In the genomic region with DNA sequence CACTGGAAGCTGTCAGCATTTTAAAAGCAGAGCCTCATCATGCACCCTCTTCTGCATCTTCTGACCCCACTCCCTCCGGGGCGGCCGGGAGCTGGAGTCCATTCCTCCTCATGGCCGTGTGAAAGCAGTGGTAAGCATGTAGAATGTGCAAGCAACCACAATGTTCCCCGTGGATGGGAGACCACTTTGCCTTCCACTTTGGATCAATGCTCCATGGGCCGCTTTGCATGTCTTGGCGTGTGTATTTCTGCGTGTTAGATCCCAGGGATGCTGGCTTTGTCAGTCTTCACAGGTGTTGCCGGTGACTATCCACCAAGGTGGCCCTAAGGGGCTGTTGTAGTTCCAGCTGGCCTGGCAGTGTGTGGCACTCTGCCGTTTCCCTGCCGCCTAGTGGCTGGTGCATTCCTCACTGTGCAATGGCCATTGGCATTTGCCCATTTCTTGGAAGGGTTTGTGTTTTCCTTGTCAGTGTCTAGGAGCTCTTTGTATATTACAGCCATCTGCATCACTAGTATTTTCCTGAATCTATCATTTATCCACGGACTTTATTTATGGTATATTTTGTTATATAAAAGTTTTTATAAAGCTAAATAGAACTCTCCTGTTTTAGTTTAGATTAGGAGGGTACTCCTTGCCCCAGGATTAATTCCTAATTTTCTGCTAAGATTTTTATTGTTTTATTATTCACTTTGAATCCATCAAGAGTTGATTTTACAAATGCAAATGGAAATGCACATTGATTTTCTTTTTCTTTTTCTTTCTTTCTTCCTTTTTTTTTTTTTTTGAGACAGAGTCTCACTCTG, we compare ENCODE assay signal across 8 cellular contexts. TPM values are rescaled to one million over a fixed set of nuclear protein-coding genes. Genes with fewer than 3 reads are reported as not detected.
A peak's percentile ranks its signal among the peaks of the same experiment; 100 is the strongest.
DNase-seq lines count a peak whose midpoint lies in the region; ATAC-seq and TF ChIP-seq lines count a peak whose summit lies in the region.
"Had no signal": no experiment of that assay in that cellular context is flagged by ENCODE, and none has a peak within 500 bp of the region (broad histone marks: within the 10 kb centered on the region; RNA-seq: fewer than 3 reads in every experiment).

No MANE protein-coding gene starts in this region.

- H3K27ac Mint-ChIP-seq in stimulated activated naive B cell treated with anti-CD40 and anti-IgM and Interleukin-4, amounts not matched to agents 10 μg/mL and 1 μg/mL and 100 μg/mL, for 72 hours: peak overlapping the region; percentile 91

- ATAC-seq in Right ventricle myocardium superior (ENCODE audit: poor library complexity) (peak; percentile 87), GM19035 (IDR thresholded peaks at IDR 0.05; ENCODE audit: unreplicated experiment) (no peak), HG02642 (IDR thresholded peaks at IDR 0.05; ENCODE audit: poor library complexity, unreplicated experiment) (no peak)
- ATAC-seq in stimulated activated naive B cell treated with anti-CD40 and anti-IgM and Interleukin-4, amounts not matched to agents 10 μg/mL and 1 μg/mL and 100 μg/mL, for 72 hours (replicated peaks): no peak

- TF ChIP-seq CTCF in HFF-Myc (IDR thresholded peaks at IDR 0.05; ENCODE audit: low read depth, low read length, missing control alignments): peak; percentile 33

- H3K4me3 ChIP-seq in HFF-Myc (replicated peaks; ENCODE audit: low read depth, low read length): no peak overlapping the region
- H3K4me3 ChIP-seq: SJCRH30 had no signal

- peak overlapping the region; percentile 35 to 44 for H3K4me3 Mint-ChIP-seq in stimulated activated naive B cell treated with anti-CD40 and anti-IgM and Interleukin-4, amounts not matched to agents 10 μg/mL and 1 μg/mL and 100 μg/mL, for 72 hours

- in situ Hi-C loops in SK-MEL-5 (cut with HindIII; ENCODE audit: low pct_unique_long_range_greater_than_20kb, low sequenced_read_pairs): no loop called here

- peaks cover 0 to 2% of the 10 kb centered on the region in 2 donors for H3K9me3 Mint-ChIP-seq in stimulated activated naive B cell treated with anti-CD40 and anti-IgM and Interleukin-4, amounts not matched to agents 10 μg/mL and 1 μg/mL and 100 μg/mL, for 72 hours

- H3K27me3 Mint-ChIP-seq in stimulated activated naive B cell treated with anti-CD40 and anti-IgM and Interleukin-4, amounts not matched to agents 10 μg/mL and 1 μg/mL and 100 μg/mL, for 72 hours: peaks cover 16 to 22% of the 10 kb centered on the region in 2 donors

- intact Hi-C loops in Right ventricle myocardium superior (cut with DNase I): no loop called here

- no peak for DNase-seq in HFF-Myc (ENCODE audit: extremely low read depth, low read depth)
- DNase-seq in SK-MEL-5 (ENCODE audit: low read depth, low spot score): peak; percentile 66
- DNase-seq in Right ventricle myocardium superior: no peak
- DNase-seq in stimulated activated naive B cell treated with anti-CD40 and anti-IgM and Interleukin-4, amounts not matched to agents 10 μg/mL and 1 μg/mL and 100 μg/mL, for 72 hours: no peak
- DNase-seq in amniotic stem cell (lab: John Stamatoyannopoulos, UW): no peak

- peaks cover 47 to 56% of the 10 kb centered on the region in 2 donors for H3K4me1 Mint-ChIP-seq in stimulated activated naive B cell treated with anti-CD40 and anti-IgM and Interleukin-4, amounts not matched to agents 10 μg/mL and 1 μg/mL and 100 μg/mL, for 72 hours

- no peaks in the 10 kb centered on the region for H3K36me3 Mint-ChIP-seq in stimulated activated naive B cell treated with anti-CD40 and anti-IgM and Interleukin-4, amounts not matched to agents 10 μg/mL and 1 μg/mL and 100 μg/mL, for 72 hours

RNA-seq across cellular contexts. Expression of gene ALDH3A1, which starts 5.8 kb away (rescaled TPM):
- 0.63 TPM in 1 of 2 replicates, not detected in the other for total RNA-seq in SK-MEL-5 (2014; rRNA removed; shearing (Covaris generic))
- polyA plus RNA-seq in SK-MEL-5 (2015; cell fraction: cytosol; rRNA removed): 0.37 and 0.40 TPM in 2 replicates
- polyA plus RNA-seq in SK-MEL-5 (2015; cell fraction: nucleus; rRNA removed): 0.31 TPM in 1 of 2 replicates, not detected in the other
- 0.27 TPM for total RNA-seq in Right ventricle myocardium superior
- total RNA-seq: SJCRH30 had no signal

RNA-seq across cellular contexts. Expression of gene SLC47A2, which starts 37.5 kb away (rescaled TPM):
- not detected in 2 replicates for total RNA-seq in SK-MEL-5 (2014; rRNA removed; shearing (Covaris generic))
- polyA plus RNA-seq in SK-MEL-5 (2015; cell fraction: cytosol; rRNA removed): not detected in 2 replicates
- not detected in 2 replicates for polyA plus RNA-seq in SK-MEL-5 (2015; cell fraction: nucleus; rRNA removed)
- not detected for total RNA-seq in Right ventricle myocardium superior
- total RNA-seq: SJCRH30 had no signal
